ENCODE assay signal across 24 cellular contexts in genomic region chr19:34356875-34357274, GRCh38. TPM values are rescaled to one million over a fixed set of nuclear protein-coding genes. Genes with fewer than 3 reads are reported as not detected.
A peak's percentile ranks its signal among the peaks of the same experiment; 100 is the strongest.
DNase-seq lines count a peak whose midpoint lies in the region; ATAC-seq and TF ChIP-seq lines count a peak whose summit lies in the region.
"Had no signal": no experiment of that assay in that cellular context is flagged by ENCODE, and none has a peak within 500 bp of the region (broad histone marks: within the 10 kb centered on the region; RNA-seq: fewer than 3 reads in every experiment).

No MANE protein-coding gene starts in this region.

- peaks cover 8% of the 10 kb centered on the region for H3K36me3 Mint-ChIP-seq in T-helper 2 cell treated with Interferon-gamma antibody and Interleukin-4, amounts not matched to agents 5 μg/mL and 100 μg/mL, for 36 hours (ENCODE audit: low read depth)
- peaks cover 4% of the 10 kb centered on the region for H3K36me3 Mint-ChIP-seq in WTC11
- H3K36me3 Mint-ChIP-seq in chondrocyte (ENCODE audit: low read depth) = peaks cover 6% of the 10 kb centered on the region

- peaks cover 31% of the 10 kb centered on the region for H3K4me1 Mint-ChIP-seq in T-helper 2 cell treated with Interferon-gamma antibody and Interleukin-4, amounts not matched to agents 5 μg/mL and 100 μg/mL, for 36 hours (ENCODE audit: low read depth)
- peaks cover 25% of the 10 kb centered on the region for H3K4me1 Mint-ChIP-seq in WTC11
- H3K4me1 Mint-ChIP-seq in chondrocyte (ENCODE audit: low read depth) = peaks cover 24% of the 10 kb centered on the region

- DNase-seq in T-helper 2 cell treated with Interferon-gamma antibody and Interleukin-4, amounts not matched to agents 5 μg/mL and 100 μg/mL, for 36 hours (ENCODE audit: low spot score) = no peak
- DNase-seq in T-helper 2 cell = no peak
- no peak for DNase-seq in WTC11 (ENCODE audit: low spot score)
- DNase-seq in chondrocyte (ENCODE audit: low spot score) = no peak
- DNase-seq in NCI-H2029 treated with DMSO at 0.1 percent for 48 hours (lab: John Stamatoyannopoulos, UW) = no peak
- DNase-seq in NCI-H510A treated with DMSO at 0.1 percent for 48 hours (lab: John Stamatoyannopoulos, UW) = no peak
- no peak for DNase-seq in left colon
- DNase-seq: ACHN; Calu3; CD8-positive, alpha-beta T cell; DMS153; H7; HFFc6; KG1; MV-4-11; NCI-H1105 treated with DMSO at 0.1 percent for 48 hours; NCI-H2081 treated with DMSO at 0.1 percent for 48 hours; NCI-H2171 treated with DMSO at 0.1 percent for 48 hours; NCI-H526; Right ventricle myocardium superior had no signal

- peaks cover 8% of the 10 kb centered on the region for H3K4me1 ChIP-seq in HEK293 (ENCODE audit: control insufficient read depth, insufficient read depth, low read length)

- POLR2A ChIA-PET in HEK293 (lab: Yijun Ruan, JAX) (interaction anchor here (0.5 to 0.8 kb wide), 3 partner anchors 12 to 1752 kb away, joined by 3 to 6 read pairs (median 4); no protein-coding TSS in a partner anchor), WTC11 (lab: Charles Lee) (no interaction called here)

- H3K9me3 ChIP-seq in HEK293 (ENCODE audit: control insufficient read depth, insufficient read depth, low read depth, low read length) = no peaks in the 10 kb centered on the region
- H3K9me3 ChIP-seq: BLaER1 treated with 17β-estradiol and CSF1 and Interleukin-3, amounts not matched to agents 10 nM and 100 nM had no signal

- H3K4me3 Mint-ChIP-seq in T-helper 2 cell treated with Interferon-gamma antibody and Interleukin-4, amounts not matched to agents 5 μg/mL and 100 μg/mL, for 36 hours = no peak overlapping the region
- no peak overlapping the region for H3K4me3 Mint-ChIP-seq in WTC11
- H3K4me3 Mint-ChIP-seq in chondrocyte (ENCODE audit: unreplicated experiment) = no peak overlapping the region
- H3K4me3 Mint-ChIP-seq: CD8-positive, alpha-beta T cell; HFFc6 had no signal

- H3K27me3 Mint-ChIP-seq in T-helper 2 cell treated with Interferon-gamma antibody and Interleukin-4, amounts not matched to agents 5 μg/mL and 100 μg/mL, for 36 hours (ENCODE audit: low read depth) = no peaks in the 10 kb centered on the region
- H3K27me3 Mint-ChIP-seq in WTC11 (ENCODE audit: low read depth) (no peaks in the 10 kb centered on the region), chondrocyte (ENCODE audit: low read depth) (no peaks in the 10 kb centered on the region)

- peaks cover 28 to 44% of the 10 kb centered on the region in 2 experiments for H3K36me3 ChIP-seq in HEK293 (ENCODE audit: control insufficient read depth in 2 of 2, insufficient read depth in 1 of 2, low read length in 2 of 2)

- intact Hi-C loops in left colon (cut with DNase I, micrococcal nuclease) = no loop called here

- TF ChIP-seq CTCF in HEK293 (tag by site-specific recombination; IDR thresholded peaks at IDR 0.05) = no peak
- no peak for TF ChIP-seq CTCF in WTC11 (IDR thresholded peaks at IDR 0.05)
- TF ChIP-seq CTCF in chondrocyte (IDR thresholded peaks at IDR 0.05) = no peak

- H3K27ac Mint-ChIP-seq in T-helper 2 cell treated with Interferon-gamma antibody and Interleukin-4, amounts not matched to agents 5 μg/mL and 100 μg/mL, for 36 hours = peak overlapping the region; percentile 15
- H3K27ac Mint-ChIP-seq in WTC11 (no peak overlapping the region), chondrocyte (ENCODE audit: unreplicated experiment) (peak overlapping the region; percentile 10)
- H3K27ac Mint-ChIP-seq: CD8-positive, alpha-beta T cell; HFFc6 had no signal

- H3K4me3 ChIP-seq in HEK293 (ENCODE audit: low read depth, low read length) = no peak overlapping the region
- H3K4me3 ChIP-seq: BLaER1 treated with 17β-estradiol and CSF1 and Interleukin-3, amounts not matched to agents 10 nM and 100 nM had no signal

- H3K27ac ChIP-seq in HEK293 (ENCODE audit: extremely low read depth, low read depth, low read length) = 0 out of 2 replicates have a peak overlapping the region, but pooled peaks have one; percentile 21
- H3K27ac ChIP-seq: 22Rv1, HL-60 had no signal

- no peaks in the 10 kb centered on the region for H3K9me3 Mint-ChIP-seq in T-helper 2 cell treated with Interferon-gamma antibody and Interleukin-4, amounts not matched to agents 5 μg/mL and 100 μg/mL, for 36 hours
- no peaks in the 10 kb centered on the region for H3K9me3 Mint-ChIP-seq in WTC11
- H3K9me3 Mint-ChIP-seq in chondrocyte (ENCODE audit: low read depth) = no peaks in the 10 kb centered on the region
- H3K9me3 Mint-ChIP-seq: CD8-positive, alpha-beta T cell; HFFc6 had no signal

- CTCF ChIA-PET in HEK293 (lab: Yijun Ruan, JAX) = interaction anchor here (0.6 to 3.6 kb wide), 3 partner anchors 10 to 203 kb away, joined by 3 to 29 read pairs (median 3); no protein-coding TSS in a partner anchor
- CTCF ChIA-PET in WTC11 (lab: Charles Lee) = interaction anchor here (0.7 kb wide), 1 partner anchor 10 kb away, joined by 3 read pairs; no protein-coding TSS in a partner anchor

- ATAC-seq in WTC11 (no peak), left colon (no peak)
- ATAC-seq: CD8-positive, alpha-beta T cell had no signal

TF ChIP-seq in HEK293, 187 proteins besides CTCF, POLR2A, EP300 and RAD21:
- TF ChIP-seq ZNF660 (tag by site-specific recombination; IDR thresholded peaks at IDR 0.05) (no peak), ZNF121 (tag by site-specific recombination; IDR thresholded peaks at IDR 0.05) (peak; percentile 95)

TF ChIP-seq in WTC11, 78 proteins besides CTCF, POLR2A, EP300 and RAD21:
- TF ChIP-seq ZNF121 (CRISPR knock-in tag; IDR thresholded peaks at IDR 0.05) = peak; percentile 75
- no peak for TF ChIP-seq ZNF425 (CRISPR knock-in tag; conservative IDR thresholded peaks at IDR 0.05)

RNA-seq across cellular contexts. Expression of gene GPI, which starts 8.1 kb away (rescaled TPM):
- total RNA-seq in WTC11 (2021) (389 to 452 TPM (median 446 TPM) in 3 replicates), chondrocyte (209 to 228 TPM (median 221 TPM) in 3 replicates), left colon (100 to 1,000 TPM; 265 to 364 TPM)

RNA-seq across cellular contexts. Expression of gene PDCD2L, which starts 47.3 kb away (rescaled TPM):
- total RNA-seq in WTC11 (2021) (38.0 to 43.4 TPM (median 41.2 TPM) in 3 replicates), chondrocyte (6.6 to 8.7 TPM (median 8.6 TPM) in 3 replicates), left colon (1 to 10 TPM; 4.3 to 6.3 TPM)
